Comparison of ENCODE assay signal across 21 cellular contexts in the genomic region with DNA sequence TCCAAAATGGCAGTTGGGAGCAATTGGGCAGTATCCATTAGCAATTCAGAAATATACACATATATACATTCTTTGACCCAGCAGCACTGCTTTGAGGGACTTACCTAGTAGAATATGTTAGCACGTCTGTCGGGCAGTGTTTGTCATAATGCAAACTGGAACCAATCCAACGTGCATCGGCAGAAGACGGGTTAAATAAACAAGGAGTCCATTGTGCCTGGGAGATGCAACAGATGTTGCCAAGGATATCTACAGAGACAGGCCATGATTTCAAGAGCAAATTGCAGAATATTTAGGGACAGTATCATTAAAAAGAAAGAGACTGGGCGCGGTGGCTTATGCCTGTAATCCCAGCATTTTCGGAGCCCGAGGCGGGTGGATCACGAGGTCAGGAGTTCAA.
A peak's percentile ranks its signal among the peaks of the same experiment; 100 is the strongest.
DNase-seq lines count a peak whose midpoint lies in the region; ATAC-seq, FAIRE-seq and TF ChIP-seq lines count a peak whose summit lies in the region.
"Had no signal": no experiment of that assay in that cellular context is flagged by ENCODE, and none has a peak within 500 bp of the region (broad histone marks: within the 10 kb centered on the region; RNA-seq: fewer than 3 reads in every experiment).

No MANE protein-coding gene starts in this region.

- peaks cover 98% of the 10 kb centered on the region for H4K20me1 ChIP-seq in astrocyte (ENCODE audit: insufficient read depth, low read length)

- H3K4me2 ChIP-seq in astrocyte (ENCODE audit: low read length): no peak overlapping the region
- H3K4me2 ChIP-seq: PC-9 had no signal

- no peak overlapping the region for H3K9ac ChIP-seq in astrocyte (ENCODE audit: low read length)

- no peak overlapping the region for H3K4me3 Mint-ChIP-seq in astrocyte (ENCODE audit: unreplicated experiment)
- H3K4me3 Mint-ChIP-seq: CD8-positive, alpha-beta T cell had no signal

- H3K36me3 Mint-ChIP-seq in astrocyte (ENCODE audit: low read depth, unreplicated experiment): peaks cover 26% of the 10 kb centered on the region
- H3K36me3 Mint-ChIP-seq: CD8-positive, alpha-beta T cell had no signal

- H3K4me3 ChIP-seq in astrocyte (ENCODE audit: insufficient read depth, low read depth, low read length): no peak overlapping the region
- H3K4me3 ChIP-seq: PC-9 had no signal

- no peak overlapping the region for H2AFZ ChIP-seq in astrocyte (ENCODE audit: low read depth, low read length)
- H2AFZ ChIP-seq: PC-9 had no signal

- no peaks in the 10 kb centered on the region for H3K27me3 ChIP-seq in astrocyte (ENCODE audit: insufficient read depth, low read length)

- H3K27ac ChIP-seq in astrocyte (ENCODE audit: low read depth, low read length): no peak overlapping the region
- H3K27ac ChIP-seq: HL-60, PC-9 had no signal

- H3K27me3 Mint-ChIP-seq in astrocyte (ENCODE audit: low read depth, unreplicated experiment): no peaks in the 10 kb centered on the region

- no peak for TF ChIP-seq CTCF in astrocyte (IDR thresholded peaks at IDR 0.05; ENCODE audit: insufficient read depth, low read depth, low read length)

- peak overlapping the region; percentile 87 for H3K27ac Mint-ChIP-seq in astrocyte (ENCODE audit: unreplicated experiment)
- H3K27ac Mint-ChIP-seq: CD8-positive, alpha-beta T cell had no signal

- H3K9me3 ChIP-seq in astrocyte (ENCODE audit: insufficient read depth, low read depth, low read length): peaks cover 17% of the 10 kb centered on the region

- H3K79me2 ChIP-seq in astrocyte (ENCODE audit: insufficient read depth, low read length): peaks cover 44% of the 10 kb centered on the region

- ATAC-seq in GM21717 (IDR thresholded peaks at IDR 0.05; ENCODE audit: unreplicated experiment) (no peak), GM19324 (IDR thresholded peaks at IDR 0.05; ENCODE audit: low FRiP score, unreplicated experiment) (no peak)
- ATAC-seq: CD8-positive, alpha-beta T cell had no signal

- H3K4me1 Mint-ChIP-seq in astrocyte (ENCODE audit: low read depth, unreplicated experiment): peaks cover under 1% of the 10 kb centered on the region

- no peaks in the 10 kb centered on the region for H3K4me1 ChIP-seq in astrocyte (ENCODE audit: insufficient read depth, low read length)

- DNase-seq in COLO829 (ENCODE audit: low spot score): peak; percentile 49
- peak; percentile 39 for DNase-seq in DMS153 (lab: John Stamatoyannopoulos, UW)
- DNase-seq in NCI-H1105 (lab: John Stamatoyannopoulos, UW): peak; percentile 25
- no peak for DNase-seq in astrocyte (ENCODE audit: low read depth)
- no peak for DNase-seq in NAMALWA (ENCODE audit: low spot score)
- DNase-seq: C1 segment of cervical spinal cord; CD8-positive, alpha-beta T cell; HCEC 1CT; Karpas-422; NCI-H1694; NCI-H2029 treated with DMSO at 0.1 percent for 48 hours; NCI-H226; NCI-H510A; NCI-H774; PC-9; SHP77 had no signal

- FAIRE-seq in astrocyte (lab: Jason Lieb, UNC): no peak
- FAIRE-seq: G401.6, H1 had no signal

- H3K9me3 Mint-ChIP-seq in astrocyte (ENCODE audit: unreplicated experiment): no peaks in the 10 kb centered on the region
- H3K9me3 Mint-ChIP-seq: CD8-positive, alpha-beta T cell had no signal

- H3K36me3 ChIP-seq in astrocyte (ENCODE audit: insufficient read depth, low read length): peaks cover 61% of the 10 kb centered on the region

Comparison
In these comparisons a context has a peak if more than half of its experiments do, and no peak if none do; other contexts are left out.
1. DNase-seq: peak in COLO829 (single experiment), DMS153 (single experiment) and NCI-H1105 (single experiment); none in astrocyte (single experiment) and NAMALWA (single experiment).